ENCODE assay signal across 8 cellular contexts in the genomic region with DNA sequence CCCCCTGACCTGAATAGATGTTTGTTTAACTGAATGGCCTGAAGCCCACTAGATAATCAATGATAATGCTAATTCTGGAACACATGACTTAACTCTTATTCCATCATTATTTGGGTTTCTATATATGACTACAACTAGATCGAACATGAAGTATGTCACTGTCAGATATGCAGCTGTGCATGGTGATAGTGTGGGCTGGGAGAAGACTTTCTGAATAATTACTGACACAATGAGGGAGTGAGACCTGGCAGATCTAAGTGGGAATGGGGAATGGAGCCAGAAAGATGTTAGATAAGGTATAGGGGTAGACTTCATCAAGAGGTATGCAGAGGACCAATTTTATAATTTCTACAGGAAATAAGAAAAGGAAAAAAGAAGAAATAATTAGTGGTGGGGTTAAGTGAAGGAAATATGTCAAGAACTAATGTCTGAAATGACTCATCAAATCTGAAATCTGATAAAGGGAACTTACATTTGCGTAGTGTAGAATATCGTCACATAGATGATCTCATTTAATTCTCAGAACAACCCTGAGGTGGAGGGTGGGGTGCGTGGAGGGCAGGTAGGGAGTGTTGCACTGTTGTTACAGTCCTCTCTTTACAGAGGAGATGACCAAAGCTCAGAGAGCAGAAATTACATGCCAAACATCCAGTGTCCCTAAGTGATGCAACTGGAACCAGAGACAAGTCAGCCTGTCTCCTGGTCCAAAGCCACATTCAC.
A peak's percentile ranks its signal among the peaks of the same experiment; 100 is the strongest.
DNase-seq lines count a peak whose midpoint lies in the region; ATAC-seq and FAIRE-seq lines count a peak whose summit lies in the region.

No MANE protein-coding gene starts in this region.

- no peak overlapping the region for H2BK120ac ChIP-seq in neuronal stem cell (ENCODE audit: low read depth, low read length)

- H3K4ac ChIP-seq in neuronal stem cell (ENCODE audit: low read length), result no peak overlapping the region

- no peak overlapping the region for H2BK12ac ChIP-seq in neuronal stem cell (ENCODE audit: low read length)

- H3K9ac ChIP-seq in neuronal stem cell (ENCODE audit: low read depth, low read length, poor library complexity), result no peak overlapping the region

- H2AK5ac ChIP-seq in neuronal stem cell (ENCODE audit: low read depth, low read length), result no peak overlapping the region

- peaks cover 4% of the 10 kb centered on the region for H3K9me3 Mint-ChIP-seq in activated CD4-positive, alpha-beta T cell treated with anti-CD3 and anti-CD28 coated beads, Interleukin-2, amount 10 ng/mL, durations not matched to agents 24 days and 14 days
- no peaks in the 10 kb centered on the region for H3K9me3 Mint-ChIP-seq in natural killer cell treated with Interleukin-12 subunit alpha and Interleukin-12 subunit beta and Interleukin-15 and Interleukin-18, amount 100 ng/mL, for 72 hours

- H3K4me1 Mint-ChIP-seq in activated CD4-positive, alpha-beta T cell treated with anti-CD3 and anti-CD28 coated beads, Interleukin-2, amount 10 ng/mL, durations not matched to agents 24 days and 14 days, result peaks cover 27% of the 10 kb centered on the region
- peaks cover 20 to 24% of the 10 kb centered on the region in 2 donors for H3K4me1 Mint-ChIP-seq in natural killer cell treated with Interleukin-12 subunit alpha and Interleukin-12 subunit beta and Interleukin-15 and Interleukin-18, amount 100 ng/mL, for 72 hours (ENCODE audit: low read depth in 2 of 2)

- H3K14ac ChIP-seq in neuronal stem cell (ENCODE audit: low read length), result no peak overlapping the region

- no peak overlapping the region for H3K23ac ChIP-seq in neuronal stem cell (ENCODE audit: low read depth, low read length, poor library complexity)

- no peak overlapping the region for H3K18ac ChIP-seq in neuronal stem cell (ENCODE audit: low read length)

- peaks cover 3% of the 10 kb centered on the region for H3K36me3 Mint-ChIP-seq in activated CD4-positive, alpha-beta T cell treated with anti-CD3 and anti-CD28 coated beads, Interleukin-2, amount 10 ng/mL, durations not matched to agents 24 days and 14 days (ENCODE audit: low read depth)
- no peaks in the 10 kb centered on the region for H3K36me3 Mint-ChIP-seq in natural killer cell treated with Interleukin-12 subunit alpha and Interleukin-12 subunit beta and Interleukin-15 and Interleukin-18, amount 100 ng/mL, for 72 hours

- no peak overlapping the region for H4K8ac ChIP-seq in neuronal stem cell (ENCODE audit: low read depth, low read length)

- no peak overlapping the region for H2BK5ac ChIP-seq in neuronal stem cell (ENCODE audit: low read length)

- H3K27me3 ChIP-seq in neuronal stem cell (ENCODE audit: control insufficient read depth in 3 of 3, insufficient read depth in 3 of 3, low read depth in 1 of 3, low read length in 3 of 3), result no peaks in the 10 kb centered on the region
- no peaks in the 10 kb centered on the region for H3K27me3 ChIP-seq in effector memory CD4-positive, alpha-beta T cell (replicated peaks; ENCODE audit: control insufficient read depth, insufficient read depth, low read length, poor library complexity, severe bottlenecking)

- H3K79me1 ChIP-seq in neuronal stem cell (ENCODE audit: low read depth, low read length), result no peaks in the 10 kb centered on the region

- H3K4me1 ChIP-seq in neuronal stem cell (ENCODE audit: control insufficient read depth in 2 of 2, insufficient read depth in 1 of 2, low read depth in 1 of 2, low read length in 2 of 2), result no peaks in the 10 kb centered on the region
- no peaks in the 10 kb centered on the region for H3K4me1 ChIP-seq in effector memory CD4-positive, alpha-beta T cell (ENCODE audit: control insufficient read depth, insufficient read depth, low read length, poor library complexity, severe bottlenecking)

- intact Hi-C loops in activated CD4-positive, alpha-beta T cell treated with anti-CD3 and anti-CD28 coated beads, Interleukin-2, amount 10 ng/mL, durations not matched to agents 24 days and 14 days (cut with micrococcal nuclease), result loop anchor here (1.0 to 2.0 kb wide), 3 partner anchors 33 to 417 kb away; a partner anchor contains a TSS

- WGBS in neuronal stem cell (ENCODE audit: extremely low coverage in 2 of 2, insufficient read length in 2 of 2, insufficient replicate concordance in 1 of 2), 2 donors, result no CpG with 5 or more reads among the region's 4 CpGs

- ATAC-seq in HG02943 (IDR thresholded peaks at IDR 0.05; ENCODE audit: low read depth, unreplicated experiment), result peak; percentile 55
- ATAC-seq in natural killer cell treated with Interleukin-12 subunit alpha and Interleukin-12 subunit beta and Interleukin-15 and Interleukin-18, amount 100 ng/mL, for 72 hours, result peak; percentile 80 to 91

- no peak overlapping the region for H3K4me2 ChIP-seq in neuronal stem cell (ENCODE audit: insufficient read depth, low read length, poor library complexity, severe bottlenecking)

- no peak overlapping the region for H3K27ac ChIP-seq in neuronal stem cell (replicated peaks; ENCODE audit: low read length)
- H3K27ac ChIP-seq in effector memory CD4-positive, alpha-beta T cell (ENCODE audit: insufficient read depth, low read length, poor library complexity, severe bottlenecking), result no peak overlapping the region

- no peaks in the 10 kb centered on the region for H3K9me3 ChIP-seq in neuronal stem cell (replicated peaks in 1 of 2; ENCODE audit: control insufficient read depth in 2 of 2, insufficient read depth in 1 of 2, low read depth in 1 of 2, low read length in 2 of 2)
- no peaks in the 10 kb centered on the region for H3K9me3 ChIP-seq in effector memory CD4-positive, alpha-beta T cell (ENCODE audit: control insufficient read depth, low read length)

- H3K27me3 Mint-ChIP-seq in activated CD4-positive, alpha-beta T cell treated with anti-CD3 and anti-CD28 coated beads, Interleukin-2, amount 10 ng/mL, durations not matched to agents 24 days and 14 days, result no peaks in the 10 kb centered on the region
- no peaks in the 10 kb centered on the region for H3K27me3 Mint-ChIP-seq in natural killer cell treated with Interleukin-12 subunit alpha and Interleukin-12 subunit beta and Interleukin-15 and Interleukin-18, amount 100 ng/mL, for 72 hours

- H3K4me3 ChIP-seq in neuronal stem cell (ENCODE audit: low read length in 2 of 2), result no peak overlapping the region
- H3K4me3 ChIP-seq in effector memory CD4-positive, alpha-beta T cell (ENCODE audit: insufficient read depth, low read depth, low read length, poor library complexity, severe bottlenecking), result no peak overlapping the region

- no peak for FAIRE-seq in GM18507 (lab: Jason Lieb, UNC)

- DNase-seq in GM18507 (ENCODE audit: extremely low spot score, insufficient read length, low read depth) (peak; percentile 20), neuronal stem cell (ENCODE audit: low spot score) (no peak), HK-2 (ENCODE audit: unreplicated experiment) (no peak), NCI-H1092 treated with DMSO at 0.1 percent for 48 hours (lab: John Stamatoyannopoulos, UW) (no peak)
- DNase-seq in activated CD4-positive, alpha-beta T cell treated with anti-CD3 and anti-CD28 coated beads, Interleukin-2, amount 10 ng/mL, durations not matched to agents 24 days and 14 days, result peak; percentile 85
- DNase-seq in natural killer cell treated with Interleukin-12 subunit alpha and Interleukin-12 subunit beta and Interleukin-15 and Interleukin-18, amount 100 ng/mL, for 72 hours (ENCODE audit: low spot score), result no peak
- no peak for DNase-seq in effector memory CD4-positive, alpha-beta T cell

- H3K27ac Mint-ChIP-seq in activated CD4-positive, alpha-beta T cell treated with anti-CD3 and anti-CD28 coated beads, Interleukin-2, amount 10 ng/mL, durations not matched to agents 24 days and 14 days, result peak overlapping the region; percentile 82
- H3K27ac Mint-ChIP-seq in natural killer cell treated with Interleukin-12 subunit alpha and Interleukin-12 subunit beta and Interleukin-15 and Interleukin-18, amount 100 ng/mL, for 72 hours, result peak overlapping the region; percentile 40 to 65

- no peaks in the 10 kb centered on the region for H3K36me3 ChIP-seq in neuronal stem cell (replicated peaks in 1 of 2; ENCODE audit: control insufficient read depth in 2 of 2, insufficient read depth in 2 of 2, low read length in 2 of 2)
- no peaks in the 10 kb centered on the region for H3K36me3 ChIP-seq in effector memory CD4-positive, alpha-beta T cell (ENCODE audit: control insufficient read depth, insufficient read depth, low read length)

- no peak overlapping the region for H4K91ac ChIP-seq in neuronal stem cell (ENCODE audit: low read depth, low read length, poor library complexity)

- H2BK15ac ChIP-seq in neuronal stem cell (ENCODE audit: low read length), result no peak overlapping the region

- no peak overlapping the region for H2AFZ ChIP-seq in neuronal stem cell (ENCODE audit: low read length)

- peak overlapping the region; percentile 10 for H3K4me3 Mint-ChIP-seq in activated CD4-positive, alpha-beta T cell treated with anti-CD3 and anti-CD28 coated beads, Interleukin-2, amount 10 ng/mL, durations not matched to agents 24 days and 14 days
- H3K4me3 Mint-ChIP-seq in natural killer cell treated with Interleukin-12 subunit alpha and Interleukin-12 subunit beta and Interleukin-15 and Interleukin-18, amount 100 ng/mL, for 72 hours, result peak overlapping the region; percentile 63

Comparison
In these comparisons a context has a peak if more than half of its experiments do, and no peak if none do; other contexts are left out.
1. DNase-seq: peak in GM18507 (single experiment) and activated CD4-positive, alpha-beta T cell treated with anti-CD3 and anti-CD28 coated beads, Interleukin-2, amount 10 ng/mL, durations not matched to agents 24 days and 14 days (single experiment); none in natural killer cell treated with Interleukin-12 subunit alpha and Interleukin-12 subunit beta and Interleukin-15 and Interleukin-18, amount 100 ng/mL, for 72 hours (single experiment), neuronal stem cell (single experiment), HK-2 (single experiment), effector memory CD4-positive, alpha-beta T cell (0 of 3) and NCI-H1092 treated with DMSO at 0.1 percent for 48 hours (single experiment).